ENCODE assay signal across 15 cellular contexts in genomic region chr2:106142683-106143082, GRCh38. TPM values are rescaled to one million over a fixed set of nuclear protein-coding genes. Genes with fewer than 3 reads are reported as not detected.
DNase-seq lines count a peak whose midpoint lies in the region; ATAC-seq and TF ChIP-seq lines count a peak whose summit lies in the region.
"Had no signal": no experiment of that assay in that cellular context is flagged by ENCODE, and none has a peak within 500 bp of the region (broad histone marks: within the 10 kb centered on the region; RNA-seq: fewer than 3 reads in every experiment).

No MANE protein-coding gene starts in this region.

- intact Hi-C loops in activated CD4-positive, alpha-beta memory T cell treated with anti-CD3 and anti-CD28 coated beads for 36 hours (cut with micrococcal nuclease), result loop anchor here (5.0 kb wide), 2 partner anchors 35 to 395 kb away; no protein-coding TSS in a partner anchor
- intact Hi-C loops in transverse colon (cut with DNase I; ENCODE audit: low total_unique reads), result no loop called here

- 84 to 86% methylated on average over 3 of the region's 3 CpGs for WGBS in transverse colon (ENCODE audit: low coverage in 1 of 2), 2 donors

- in situ Hi-C loops in transverse colon (cut with MboI; ENCODE audit: low pct_ligation_motif_present in 1 of 4, low pct_unique_long_range_greater_than_20kb in 1 of 4, low sequenced_read_pairs in 3 of 4), result no loop called here

- H3K4me3 ChIP-seq in Karpas-422 (ENCODE audit: low read length) (no peak overlapping the region), transverse colon (no peak overlapping the region)
- H3K4me3 ChIP-seq: gastrocnemius medialis, smooth muscle cell had no signal

- H3K4me2 ChIP-seq in Karpas-422 (ENCODE audit: low read depth, low read length, poor library complexity, severe bottlenecking), result no peak overlapping the region
- H3K4me2 ChIP-seq: KMS-11, smooth muscle cell had no signal

- CTCF ChIA-PET in activated CD4-positive, alpha-beta memory T cell treated with anti-CD3 and anti-CD28 coated beads for 36 hours (lab: Charles Lee), result interaction anchor here (6.7 kb wide), 1 partner anchor 16 kb away, joined by 50 read pairs; no protein-coding TSS in a partner anchor

- H3K27me3 ChIP-seq in Karpas-422 (ENCODE audit: low read length) (no peaks in the 10 kb centered on the region), transverse colon (no peaks in the 10 kb centered on the region)
- H3K27me3 ChIP-seq: gastrocnemius medialis had no signal

- H3K4me1 ChIP-seq in Karpas-422 (ENCODE audit: low read length), result no peaks in the 10 kb centered on the region
- peaks cover 15 to 23% (median 18%) of the 10 kb centered on the region in 4 donors for H3K4me1 ChIP-seq in transverse colon

- TF ChIP-seq EP300 in transverse colon (IDR thresholded peaks at IDR 0.05; ENCODE audit: low read depth), result no peak

- H3K36me3 ChIP-seq in Karpas-422 (ENCODE audit: insufficient read depth, low read length), result no peaks in the 10 kb centered on the region
- no peaks in the 10 kb centered on the region for H3K36me3 ChIP-seq in transverse colon
- H3K36me3 ChIP-seq: gastrocnemius medialis had no signal

- H3K9me3 ChIP-seq in Karpas-422 (ENCODE audit: low read length) (no peaks in the 10 kb centered on the region), transverse colon (no peaks in the 10 kb centered on the region)
- H3K9me3 ChIP-seq: gastrocnemius medialis had no signal

- no peak overlapping the region for H3K9ac ChIP-seq in Karpas-422 (ENCODE audit: low read length)
- H3K9ac ChIP-seq: KMS-11 had no signal

- no peak for TF ChIP-seq POLR2A in transverse colon (IDR thresholded peaks at IDR 0.05)

- no peaks in the 10 kb centered on the region for H4K20me1 ChIP-seq in Karpas-422 (ENCODE audit: insufficient read depth, low read depth, low read length)

- ATAC-seq in left lobe of liver, result no peak
- ATAC-seq: gastrocnemius medialis had no signal

- H3K79me2 ChIP-seq in Karpas-422 (ENCODE audit: low read length), result no peaks in the 10 kb centered on the region

- peaks cover 29% of the 10 kb centered on the region for H3K36me3 Mint-ChIP-seq in activated CD4-positive, alpha-beta memory T cell treated with anti-CD3 and anti-CD28 coated beads for 36 hours
- peaks cover 36% of the 10 kb centered on the region for H3K36me3 Mint-ChIP-seq in endothelial cell (ENCODE audit: low read depth, unreplicated experiment)
- peaks cover 66% of the 10 kb centered on the region for H3K36me3 Mint-ChIP-seq in stimulated activated naive CD8-positive, alpha-beta T cell treated with anti-CD3 and anti-CD28 coated beads, Interleukin-15, Interleukin-2, amounts not matched to agents 100 ng/mL and 50 ng/mL, for 24 hours (ENCODE audit: low read depth)

- peak overlapping the region; percentile 75 for H3K27ac Mint-ChIP-seq in activated CD4-positive, alpha-beta memory T cell treated with anti-CD3 and anti-CD28 coated beads for 36 hours
- H3K27ac Mint-ChIP-seq in endothelial cell (ENCODE audit: unreplicated experiment), result peak overlapping the region; percentile 5
- H3K27ac Mint-ChIP-seq in stimulated activated naive CD8-positive, alpha-beta T cell treated with anti-CD3 and anti-CD28 coated beads, Interleukin-15, Interleukin-2, amounts not matched to agents 100 ng/mL and 50 ng/mL, for 24 hours, result peak overlapping the region; percentile 50

- no peak for TF ChIP-seq CTCF in endothelial cell (IDR thresholded peaks at IDR 0.05; ENCODE audit: unreplicated experiment)
- TF ChIP-seq CTCF in transverse colon (IDR thresholded peaks at IDR 0.05), result no peak

- POLR2A ChIA-PET in activated CD4-positive, alpha-beta memory T cell treated with anti-CD3 and anti-CD28 coated beads for 36 hours (lab: Charles Lee), result interaction anchor here (1.2 to 3.4 kb wide), 2 partner anchors 17 to 50 kb away, joined by 4 to 35 read pairs; no protein-coding TSS in a partner anchor

- peak; percentile 33 for DNase-seq in stimulated activated CD4-positive, alpha-beta T cell treated with anti-CD3 and anti-CD28 coated beads, Interleukin-15, amount 100 ng/mL, for 24 hours
- DNase-seq in stimulated activated CD4-positive, alpha-beta T cell treated with anti-CD3 and anti-CD28 coated beads, Interleukin-1b, Interleukin-23, amount 100 ng/mL, for 48 hours, result no peak
- DNase-seq in activated CD4-positive, alpha-beta memory T cell treated with anti-CD3 and anti-CD28 coated beads for 36 hours, result peak; percentile 62
- DNase-seq in endothelial cell (ENCODE audit: low spot score) (no peak), Karpas-422 (no peak), left lobe of liver (ENCODE audit: low spot score) (no peak), transverse colon (no peak)
- DNase-seq: aorta, gastrocnemius medialis, NCI-H2171, substantia nigra had no signal

- H3K4me1 Mint-ChIP-seq in activated CD4-positive, alpha-beta memory T cell treated with anti-CD3 and anti-CD28 coated beads for 36 hours (ENCODE audit: low read depth), result peaks cover 83% of the 10 kb centered on the region
- H3K4me1 Mint-ChIP-seq in endothelial cell (ENCODE audit: unreplicated experiment), result peaks cover 67% of the 10 kb centered on the region
- H3K4me1 Mint-ChIP-seq in stimulated activated naive CD8-positive, alpha-beta T cell treated with anti-CD3 and anti-CD28 coated beads, Interleukin-15, Interleukin-2, amounts not matched to agents 100 ng/mL and 50 ng/mL, for 24 hours (ENCODE audit: low read depth), result peaks cover 88% of the 10 kb centered on the region

- H3K4me3 Mint-ChIP-seq in activated CD4-positive, alpha-beta memory T cell treated with anti-CD3 and anti-CD28 coated beads for 36 hours, result no peak overlapping the region
- no peak overlapping the region for H3K4me3 Mint-ChIP-seq in endothelial cell (ENCODE audit: unreplicated experiment)
- peak overlapping the region; percentile 0 for H3K4me3 Mint-ChIP-seq in stimulated activated naive CD8-positive, alpha-beta T cell treated with anti-CD3 and anti-CD28 coated beads, Interleukin-15, Interleukin-2, amounts not matched to agents 100 ng/mL and 50 ng/mL, for 24 hours

- no peaks in the 10 kb centered on the region for H3K27me3 Mint-ChIP-seq in activated CD4-positive, alpha-beta memory T cell treated with anti-CD3 and anti-CD28 coated beads for 36 hours
- H3K27me3 Mint-ChIP-seq in endothelial cell (ENCODE audit: unreplicated experiment), result peaks cover 11% of the 10 kb centered on the region
- no peaks in the 10 kb centered on the region for H3K27me3 Mint-ChIP-seq in stimulated activated naive CD8-positive, alpha-beta T cell treated with anti-CD3 and anti-CD28 coated beads, Interleukin-15, Interleukin-2, amounts not matched to agents 100 ng/mL and 50 ng/mL, for 24 hours

- H3K27ac ChIP-seq in Karpas-422 (ENCODE audit: low read length) (no peak overlapping the region), transverse colon (no peak overlapping the region)
- H3K27ac ChIP-seq: gastrocnemius medialis, KMS-11, VCaP had no signal

- H3K9me2 ChIP-seq in Karpas-422 (replicated peaks; ENCODE audit: insufficient read depth, low read length), result no peaks in the 10 kb centered on the region

- H2AFZ ChIP-seq in Karpas-422 (ENCODE audit: low read length), result no peak overlapping the region

- H3K9me3 Mint-ChIP-seq in activated CD4-positive, alpha-beta memory T cell treated with anti-CD3 and anti-CD28 coated beads for 36 hours, result no peaks in the 10 kb centered on the region
- no peaks in the 10 kb centered on the region for H3K9me3 Mint-ChIP-seq in endothelial cell (ENCODE audit: unreplicated experiment)
- H3K9me3 Mint-ChIP-seq in stimulated activated naive CD8-positive, alpha-beta T cell treated with anti-CD3 and anti-CD28 coated beads, Interleukin-15, Interleukin-2, amounts not matched to agents 100 ng/mL and 50 ng/mL, for 24 hours, result no peaks in the 10 kb centered on the region

RNA-seq across cellular contexts. Expression of gene UXS1, which starts 51.4 kb away (rescaled TPM):
- 10 to 100 TPM; 39.2 to 41.5 TPM for total RNA-seq in activated CD4-positive, alpha-beta memory T cell treated with anti-CD3 and anti-CD28 coated beads for 36 hours
- 60.4 TPM for total RNA-seq in endothelial cell (ENCODE audit: unreplicated experiment)
- 3.7 and 8.4 TPM in 2 replicates for total RNA-seq in Karpas-422 (2014; rRNA removed; shearing (Covaris generic); ENCODE audit: low replicate concordance)
- 7.5 TPM for total RNA-seq in left lobe of liver
- 10 to 100 TPM; 37.0 to 86.6 (median 62.5) TPM for total RNA-seq in transverse colon

Comparison
In these comparisons a context has a peak if more than half of its experiments do, and no peak if none do; other contexts are left out.
1. DNase-seq: peak in stimulated activated CD4-positive, alpha-beta T cell treated with anti-CD3 and anti-CD28 coated beads, Interleukin-15, amount 100 ng/mL, for 24 hours (single experiment) and activated CD4-positive, alpha-beta memory T cell treated with anti-CD3 and anti-CD28 coated beads for 36 hours (single experiment); none in stimulated activated CD4-positive, alpha-beta T cell treated with anti-CD3 and anti-CD28 coated beads, Interleukin-1b, Interleukin-23, amount 100 ng/mL, for 48 hours (single experiment), endothelial cell (single experiment), Karpas-422 (single experiment), left lobe of liver (single experiment) and transverse colon (single experiment).
2. H3K27ac Mint-ChIP-seq: peak in every context shown above with its lines; median percentile 75 in activated CD4-positive, alpha-beta memory T cell treated with anti-CD3 and anti-CD28 coated beads for 36 hours; 50 in stimulated activated naive CD8-positive, alpha-beta T cell treated with anti-CD3 and anti-CD28 coated beads, Interleukin-15, Interleukin-2, amounts not matched to agents 100 ng/mL and 50 ng/mL, for 24 hours; 5 in endothelial cell.